15 cellular contexts compared by ENCODE assay signal in the genomic region with DNA sequence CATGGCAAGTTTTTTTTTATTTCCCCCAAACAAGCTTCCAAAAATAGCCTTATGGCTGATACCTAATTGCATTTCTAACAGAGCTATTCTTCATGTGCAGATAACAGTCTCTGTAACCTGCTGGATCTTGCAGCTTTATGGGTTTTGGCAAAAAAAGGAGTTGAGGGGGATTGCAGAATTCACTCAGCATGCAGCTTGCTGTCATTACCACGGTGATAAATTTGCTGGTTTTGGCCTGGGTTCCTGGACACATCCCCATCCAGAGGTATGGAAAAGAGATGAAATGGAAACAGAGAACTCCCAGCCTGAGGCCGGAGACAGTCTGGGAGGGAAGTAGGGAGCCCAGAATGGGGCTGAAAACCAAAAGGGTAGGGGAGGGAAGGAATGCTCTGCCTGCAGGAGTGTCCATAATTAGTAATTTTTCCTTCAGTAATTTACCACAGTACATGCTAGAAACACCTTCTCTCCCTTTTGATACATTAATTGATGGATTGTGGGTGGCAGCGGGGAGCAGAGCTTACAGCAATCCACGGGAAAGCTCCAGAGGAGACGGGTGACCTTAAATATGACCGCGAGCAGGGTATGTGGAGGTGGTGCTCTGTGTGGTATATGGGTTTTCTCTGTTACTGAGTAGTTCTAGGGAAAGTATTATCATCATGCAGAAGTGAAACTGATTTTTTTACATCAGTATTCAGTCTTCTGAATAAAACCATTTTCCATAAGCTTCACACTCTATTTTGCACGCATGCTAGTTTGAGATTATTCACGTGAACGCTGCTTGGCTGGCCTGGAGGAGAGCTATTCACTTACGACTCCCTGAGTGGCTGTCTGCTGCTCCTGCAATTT.
DNase-seq lines count a peak whose midpoint lies in the region; ATAC-seq, FAIRE-seq and TF ChIP-seq lines count a peak whose summit lies in the region.
"Had no signal": no experiment of that assay in that cellular context is flagged by ENCODE, and none has a peak within 500 bp of the region (broad histone marks: within the 10 kb centered on the region; RNA-seq: fewer than 3 reads in every experiment).

No MANE protein-coding gene starts in this region.

- H3K4me1 ChIP-seq in testis: no peaks in the 10 kb centered on the region
- H3K4me1 ChIP-seq: BE2C, HAP-1 had no signal

- DNase-seq in GM18507 (ENCODE audit: extremely low spot score, insufficient read length, low read depth): no peak
- DNase-seq in MV-4-11 (lab: John Stamatoyannopoulos, UW): peak; percentile 65
- DNase-seq in fibroblast of the aortic adventitia (ENCODE audit: low read depth): peak; percentile 1
- no peak for DNase-seq in testis
- no peak for DNase-seq in retina
- no peak for DNase-seq in H4 (ENCODE audit: low spot score)
- DNase-seq: BE2C; natural killer cell; NCI-H1092; NCI-H226; stimulated activated CD4-positive, alpha-beta T cell treated with anti-CD3 and anti-CD28 coated beads, Interleukin-1b, Interleukin-23, amount 100 ng/mL, for 48 hours had no signal

- TF ChIP-seq POLR2A in testis (IDR thresholded peaks at IDR 0.05): no peak

- H3K4me3 ChIP-seq in fibroblast of the aortic adventitia (ENCODE audit: low read depth, low read length) (no peak overlapping the region), testis (no peak overlapping the region)
- H3K4me3 ChIP-seq: HAP-1 had no signal

- TF ChIP-seq CTCF in fibroblast of the aortic adventitia (IDR thresholded peaks at IDR 0.05; ENCODE audit: insufficient read depth, low read length) (no peak), testis (IDR thresholded peaks at IDR 0.05) (no peak)

- peak; percentile 64 for ATAC-seq in GM21390 (IDR thresholded peaks at IDR 0.05; ENCODE audit: unreplicated experiment)
- ATAC-seq in GM18858 (IDR thresholded peaks at IDR 0.05; ENCODE audit: unreplicated experiment): no peak
- ATAC-seq: natural killer cell had no signal

- H3K9me3 ChIP-seq in testis: no peaks in the 10 kb centered on the region
- H3K9me3 ChIP-seq: BE2C, HAP-1 had no signal

- no peaks in the 10 kb centered on the region for H3K27me3 ChIP-seq in testis
- H3K27me3 ChIP-seq: BE2C, brain microvascular endothelial cell had no signal

- H3K36me3 ChIP-seq in testis (ENCODE audit: low read depth, missing control alignments): no peaks in the 10 kb centered on the region
- H3K36me3 ChIP-seq: BE2C, brain microvascular endothelial cell, HAP-1 had no signal

- intact Hi-C loops in testis (cut with DNase I; ENCODE audit: low total_unique reads): no loop called here

- peak; percentile 67 for FAIRE-seq in GM18507 (lab: Jason Lieb, UNC)

- 83% methylated on average over 11 of the region's 11 CpGs for WGBS in testis, 2 donors

- H3K27ac ChIP-seq in testis: no peak overlapping the region
- H3K27ac ChIP-seq: brain microvascular endothelial cell had no signal

Comparison
In these comparisons a context has a peak if more than half of its experiments do, and no peak if none do; other contexts are left out.
1. DNase-seq: peak in MV-4-11 (single experiment) and fibroblast of the aortic adventitia (single experiment); none in GM18507 (single experiment), testis (single experiment), retina (single experiment) and H4 (single experiment).